ENCODE assay signal across 8 cellular contexts in genomic region chr17:58692239-58693055, GRCh38. TPM values are rescaled to one million over a fixed set of nuclear protein-coding genes. Genes with fewer than 3 reads are reported as not detected.
DNase-seq lines count a peak whose midpoint lies in the region; ATAC-seq, FAIRE-seq and TF ChIP-seq lines count a peak whose summit lies in the region.

Gene RAD51C, plus strand, starts transcription at chr17:58692602. Its CDS starts 42 bp downstream, at chr17:58692644.

- intact Hi-C loops in kidney (cut with DNase I), result no loop called here

- DNase-seq in AG10803 (ENCODE audit: low read depth) (peak; percentile 83), NCI-H446 (lab: John Stamatoyannopoulos, UW) (peak; percentile 53 to 89), cerebellum (ENCODE audit: low spot score) (peak; percentile 92), kidney (peak; percentile 95)
- peak; percentile 75 for DNase-seq in activated CD4-positive, alpha-beta T cell treated with anti-CD3 and anti-CD28 coated beads for 1 hour
- DNase-seq in stimulated activated CD4-positive, alpha-beta T cell treated with anti-CD3 and anti-CD28 coated beads, Interleukin-15, amount 100 ng/mL, for 1 hour (ENCODE audit: low read depth in 1 of 2, low spot score in 1 of 2), result peak; percentile 69 to 81

- H3K4me3 ChIP-seq in AG10803 (ENCODE audit: low read length), result peak within 1 kb of the TSS; percentile 92
- H3K4me3 ChIP-seq in kidney (ENCODE audit: low read length in 2 of 2), result peak within 1 kb of the TSS; percentile 79 to 94

- H3K9ac ChIP-seq in kidney (ENCODE audit: low read length in 2 of 2), result peak within 1 kb of the TSS; percentile 82 to 86

- 0 out of 2 replicates have a peak, but pooled peaks have one; percentile 6 for TF ChIP-seq CTCF in AG10803 (conservative IDR thresholded peaks at IDR 0.05; ENCODE audit: low read length)
- TF ChIP-seq CTCF in kidney (IDR thresholded peaks at IDR 0.05; ENCODE audit: borderline replicate concordance, extremely low read depth, insufficient read depth), result no peak

- H3K36me3 ChIP-seq in kidney (ENCODE audit: control insufficient read depth in 1 of 2, insufficient read depth in 2 of 2, low read length in 2 of 2), result no peaks in the 10 kb centered on the region

- peak within 1 kb of the TSS; percentile 52 to 82 for H3K27ac ChIP-seq in kidney (ENCODE audit: low read depth in 2 of 2, low read length in 2 of 2)

- no peaks in the 10 kb centered on the region for H3K9me3 ChIP-seq in kidney (ENCODE audit: control insufficient read depth in 1 of 2, low read length in 2 of 2)

- ATAC-seq in GM19023 (IDR thresholded peaks at IDR 0.05; ENCODE audit: unreplicated experiment) (peak; percentile 97), HG03196 (IDR thresholded peaks at IDR 0.05; ENCODE audit: unreplicated experiment) (peak; percentile 95)

- peaks cover 4% of the 10 kb centered on the region in 2 donors for H3K4me1 ChIP-seq in kidney (ENCODE audit: control insufficient read depth in 1 of 2, insufficient read depth in 1 of 2, low read depth in 1 of 2, low read length in 2 of 2)

- FAIRE-seq in kidney (lab: Jason Lieb, UNC), result no peak

RNA-seq across cellular contexts. Expression of gene RAD51C, which starts in this region (rescaled TPM):
- 30.3 TPM for total RNA-seq in cerebellum
- 20.2 TPM for total RNA-seq in kidney
- polyA plus RNA-seq in kidney (ENCODE audit: insufficient read depth, low read depth, low replicate concordance), result 29.3 TPM

Comparison
In these comparisons a context has a peak if more than half of its experiments do, and no peak if none do; other contexts are left out.
1. Peak in every context shown above with its lines: DNase-seq, ATAC-seq, H3K4me3 ChIP-seq and H3K27ac ChIP-seq.